Comparison of ENCODE assay signal across 23 cellular contexts in genomic region chr1:241113557-241113956, GRCh38.
"Had no signal": no experiment of that assay in that cellular context is flagged by ENCODE, and none has a peak within 500 bp of the region (broad histone marks: within the 10 kb centered on the region; RNA-seq: fewer than 3 reads in every experiment).

No MANE protein-coding gene starts in this region.

- H3K9me3 ChIP-seq: gastroesophageal sphincter, left lung, lower lobe of right lung had no signal

- H3K36me3 ChIP-seq: esophagus muscularis mucosa, gastroesophageal sphincter, heart right ventricle, left lung, lower lobe of right lung had no signal

- H3K27me3 ChIP-seq: dorsolateral prefrontal cortex, esophagus muscularis mucosa, foreskin keratinocyte, gastroesophageal sphincter, left lung had no signal

- H3K4me3 ChIP-seq: coronary artery, dorsolateral prefrontal cortex, esophagus muscularis mucosa, gastroesophageal sphincter, heart right ventricle, left lung, lower lobe of right lung had no signal

- H3K4me1 ChIP-seq: esophagus muscularis mucosa, foreskin keratinocyte, gastroesophageal sphincter, heart right ventricle, left lung, lower lobe of right lung had no signal

- FAIRE-seq: colon, endothelial cell of umbilical vein, frontal cortex, kidney had no signal

- H3K27ac ChIP-seq: coronary artery, dorsolateral prefrontal cortex, esophagus muscularis mucosa, foreskin keratinocyte, gastroesophageal sphincter, heart right ventricle, left lung, lower lobe of right lung had no signal

- ATAC-seq: foreskin keratinocyte; gastroesophageal sphincter; heart right ventricle; left lung; left ventricle myocardium superior; lower lobe of right lung; naive thymus-derived CD4-positive, alpha-beta T cell had no signal

- DNase-seq: dermis blood vessel endothelial cell; dorsolateral prefrontal cortex; effector CD4-positive, alpha-beta T cell; effector memory CD4-positive, alpha-beta T cell; foreskin keratinocyte; glutamatergic neuron; head of caudate nucleus; heart right ventricle; hippocampal formation; islet precursor cell; kidney; kidney glomerular epithelial cell; left lung; left ventricle myocardium superior; lower lobe of right lung; mesenchymal stem cell; naive thymus-derived CD4-positive, alpha-beta T cell had no signal
